1 cellular context compared by ENCODE assay signal in genomic region chr10:92562424-92562823, GRCh38.
TF ChIP-seq lines count a peak whose summit lies in the region.

No MANE protein-coding gene starts in this region.

TF ChIP-seq in K562, 482 proteins besides CTCF, POLR2A, EP300 and RAD21:
- TF ChIP-seq ATF6 (CRISPR knock-in tag; IDR thresholded peaks at IDR 0.05) (no peak), NELFE (IDR thresholded peaks at IDR 0.05; ENCODE audit: insufficient read depth, insufficient read length) (no peak), ARID1B (IDR thresholded peaks at IDR 0.05) (peak; percentile 53), ZNF57 (CRISPR knock-in tag; IDR thresholded peaks at IDR 0.05) (no peak), ZNF384 (IDR thresholded peaks at IDR 0.05; ENCODE audit: low read depth, low read length) (no peak), CGGBP1 (CRISPR knock-in tag; IDR thresholded peaks at IDR 0.05) (no peak), TEAD4 (IDR thresholded peaks at IDR 0.05; ENCODE audit: low read length) (peak; percentile 13; the same call in 1 of the 2 replicates), TEAD4 (CRISPR knock-in tag; IDR thresholded peaks at IDR 0.05; ENCODE audit: borderline replicate concordance) (no peak), EHMT2 (IDR thresholded peaks at IDR 0.05) (no peak), MTA2 (IDR thresholded peaks at IDR 0.05; ENCODE audit: low read depth) (0 out of 2 replicates have a peak, but pooled peaks have one; percentile 13), NCOR1 (IDR thresholded peaks at IDR 0.05) (peak; percentile 14; the same call in 1 of the 2 replicates), JUND (IDR thresholded peaks at IDR 0.05; ENCODE audit: borderline replicate concordance, low read depth, low read length) (no peak), JUND (tag; IDR thresholded peaks at IDR 0.05; ENCODE audit: borderline replicate concordance, low read depth, low read length) (no peak), RB1 (IDR thresholded peaks at IDR 0.05; ENCODE audit: low read depth) (no peak), TCF3 (CRISPR knock-in tag; IDR thresholded peaks at IDR 0.05) (peak; percentile 71), MCM2 (IDR thresholded peaks at IDR 0.05; ENCODE audit: low read depth) (no peak), CHD4 (IDR thresholded peaks at IDR 0.05; ENCODE audit: insufficient read depth, insufficient replicate concordance, low read depth, low read length, poor library complexity, severe bottlenecking) (no peak), TAL1 (IDR thresholded peaks at IDR 0.05) (peak; percentile 59), MEIS2 (IDR thresholded peaks at IDR 0.05; ENCODE audit: partially characterized antibody) (no peak), CBFA2T3 (IDR thresholded peaks at IDR 0.05) (peak; percentile 60; the same call in 1 of the 2 replicates), POU5F1 (IDR thresholded peaks at IDR 0.05; ENCODE audit: borderline replicate concordance, low read depth, low read length, partially characterized antibody) (no peak), TFAM (CRISPR knock-in tag; conservative IDR thresholded peaks at IDR 0.05) (no peak), POLR3G (IDR thresholded peaks at IDR 0.05; ENCODE audit: extremely low read depth, insufficient read length, insufficient replicate concordance) (no peak), MYC (IDR thresholded peaks at IDR 0.05; ENCODE audit: low read depth, low read length) (no peak), MYC (CRISPR knock-in tag; IDR thresholded peaks at IDR 0.05; ENCODE audit: borderline replicate concordance, low read depth) (no peak), RBM17 (IDR thresholded peaks at IDR 0.05; ENCODE audit: borderline replicate concordance, low read depth, low read length) (no peak), YBX1 (IDR thresholded peaks at IDR 0.05) (no peak), ZNF445 (CRISPR knock-in tag; IDR thresholded peaks at IDR 0.05; ENCODE audit: low read depth) (no peak), CBFA2T2 (conservative IDR thresholded peaks at IDR 0.05) (peak; percentile 31; the same call in 1 of the 2 replicates), ERF (CRISPR knock-in tag; IDR thresholded peaks at IDR 0.05) (no peak)
- TF ChIP-seq, protein P1, sequence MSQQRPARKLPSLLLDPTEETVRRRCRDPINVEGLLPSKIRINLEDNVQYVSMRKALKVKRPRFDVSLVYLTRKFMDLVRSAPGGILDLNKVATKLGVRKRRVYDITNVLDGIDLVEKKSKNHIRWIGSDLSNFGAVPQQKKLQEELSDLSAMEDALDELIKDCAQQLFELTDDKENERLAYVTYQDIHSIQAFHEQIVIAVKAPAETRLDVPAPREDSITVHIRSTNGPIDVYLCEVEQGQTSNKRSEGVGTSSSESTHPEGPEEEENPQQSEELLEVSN (IDR thresholded peaks at IDR 0.05; ENCODE audit: borderline replicate concordance in 1 of 2, extremely low read depth in 1 of 2, insufficient read depth in 1 of 2, insufficient read length in 1 of 2, low read depth in 1 of 2, low read length in 1 of 2, poor library complexity in 1 of 2, severe bottlenecking in 1 of 2): no peak
- TF ChIP-seq, protein P2, sequence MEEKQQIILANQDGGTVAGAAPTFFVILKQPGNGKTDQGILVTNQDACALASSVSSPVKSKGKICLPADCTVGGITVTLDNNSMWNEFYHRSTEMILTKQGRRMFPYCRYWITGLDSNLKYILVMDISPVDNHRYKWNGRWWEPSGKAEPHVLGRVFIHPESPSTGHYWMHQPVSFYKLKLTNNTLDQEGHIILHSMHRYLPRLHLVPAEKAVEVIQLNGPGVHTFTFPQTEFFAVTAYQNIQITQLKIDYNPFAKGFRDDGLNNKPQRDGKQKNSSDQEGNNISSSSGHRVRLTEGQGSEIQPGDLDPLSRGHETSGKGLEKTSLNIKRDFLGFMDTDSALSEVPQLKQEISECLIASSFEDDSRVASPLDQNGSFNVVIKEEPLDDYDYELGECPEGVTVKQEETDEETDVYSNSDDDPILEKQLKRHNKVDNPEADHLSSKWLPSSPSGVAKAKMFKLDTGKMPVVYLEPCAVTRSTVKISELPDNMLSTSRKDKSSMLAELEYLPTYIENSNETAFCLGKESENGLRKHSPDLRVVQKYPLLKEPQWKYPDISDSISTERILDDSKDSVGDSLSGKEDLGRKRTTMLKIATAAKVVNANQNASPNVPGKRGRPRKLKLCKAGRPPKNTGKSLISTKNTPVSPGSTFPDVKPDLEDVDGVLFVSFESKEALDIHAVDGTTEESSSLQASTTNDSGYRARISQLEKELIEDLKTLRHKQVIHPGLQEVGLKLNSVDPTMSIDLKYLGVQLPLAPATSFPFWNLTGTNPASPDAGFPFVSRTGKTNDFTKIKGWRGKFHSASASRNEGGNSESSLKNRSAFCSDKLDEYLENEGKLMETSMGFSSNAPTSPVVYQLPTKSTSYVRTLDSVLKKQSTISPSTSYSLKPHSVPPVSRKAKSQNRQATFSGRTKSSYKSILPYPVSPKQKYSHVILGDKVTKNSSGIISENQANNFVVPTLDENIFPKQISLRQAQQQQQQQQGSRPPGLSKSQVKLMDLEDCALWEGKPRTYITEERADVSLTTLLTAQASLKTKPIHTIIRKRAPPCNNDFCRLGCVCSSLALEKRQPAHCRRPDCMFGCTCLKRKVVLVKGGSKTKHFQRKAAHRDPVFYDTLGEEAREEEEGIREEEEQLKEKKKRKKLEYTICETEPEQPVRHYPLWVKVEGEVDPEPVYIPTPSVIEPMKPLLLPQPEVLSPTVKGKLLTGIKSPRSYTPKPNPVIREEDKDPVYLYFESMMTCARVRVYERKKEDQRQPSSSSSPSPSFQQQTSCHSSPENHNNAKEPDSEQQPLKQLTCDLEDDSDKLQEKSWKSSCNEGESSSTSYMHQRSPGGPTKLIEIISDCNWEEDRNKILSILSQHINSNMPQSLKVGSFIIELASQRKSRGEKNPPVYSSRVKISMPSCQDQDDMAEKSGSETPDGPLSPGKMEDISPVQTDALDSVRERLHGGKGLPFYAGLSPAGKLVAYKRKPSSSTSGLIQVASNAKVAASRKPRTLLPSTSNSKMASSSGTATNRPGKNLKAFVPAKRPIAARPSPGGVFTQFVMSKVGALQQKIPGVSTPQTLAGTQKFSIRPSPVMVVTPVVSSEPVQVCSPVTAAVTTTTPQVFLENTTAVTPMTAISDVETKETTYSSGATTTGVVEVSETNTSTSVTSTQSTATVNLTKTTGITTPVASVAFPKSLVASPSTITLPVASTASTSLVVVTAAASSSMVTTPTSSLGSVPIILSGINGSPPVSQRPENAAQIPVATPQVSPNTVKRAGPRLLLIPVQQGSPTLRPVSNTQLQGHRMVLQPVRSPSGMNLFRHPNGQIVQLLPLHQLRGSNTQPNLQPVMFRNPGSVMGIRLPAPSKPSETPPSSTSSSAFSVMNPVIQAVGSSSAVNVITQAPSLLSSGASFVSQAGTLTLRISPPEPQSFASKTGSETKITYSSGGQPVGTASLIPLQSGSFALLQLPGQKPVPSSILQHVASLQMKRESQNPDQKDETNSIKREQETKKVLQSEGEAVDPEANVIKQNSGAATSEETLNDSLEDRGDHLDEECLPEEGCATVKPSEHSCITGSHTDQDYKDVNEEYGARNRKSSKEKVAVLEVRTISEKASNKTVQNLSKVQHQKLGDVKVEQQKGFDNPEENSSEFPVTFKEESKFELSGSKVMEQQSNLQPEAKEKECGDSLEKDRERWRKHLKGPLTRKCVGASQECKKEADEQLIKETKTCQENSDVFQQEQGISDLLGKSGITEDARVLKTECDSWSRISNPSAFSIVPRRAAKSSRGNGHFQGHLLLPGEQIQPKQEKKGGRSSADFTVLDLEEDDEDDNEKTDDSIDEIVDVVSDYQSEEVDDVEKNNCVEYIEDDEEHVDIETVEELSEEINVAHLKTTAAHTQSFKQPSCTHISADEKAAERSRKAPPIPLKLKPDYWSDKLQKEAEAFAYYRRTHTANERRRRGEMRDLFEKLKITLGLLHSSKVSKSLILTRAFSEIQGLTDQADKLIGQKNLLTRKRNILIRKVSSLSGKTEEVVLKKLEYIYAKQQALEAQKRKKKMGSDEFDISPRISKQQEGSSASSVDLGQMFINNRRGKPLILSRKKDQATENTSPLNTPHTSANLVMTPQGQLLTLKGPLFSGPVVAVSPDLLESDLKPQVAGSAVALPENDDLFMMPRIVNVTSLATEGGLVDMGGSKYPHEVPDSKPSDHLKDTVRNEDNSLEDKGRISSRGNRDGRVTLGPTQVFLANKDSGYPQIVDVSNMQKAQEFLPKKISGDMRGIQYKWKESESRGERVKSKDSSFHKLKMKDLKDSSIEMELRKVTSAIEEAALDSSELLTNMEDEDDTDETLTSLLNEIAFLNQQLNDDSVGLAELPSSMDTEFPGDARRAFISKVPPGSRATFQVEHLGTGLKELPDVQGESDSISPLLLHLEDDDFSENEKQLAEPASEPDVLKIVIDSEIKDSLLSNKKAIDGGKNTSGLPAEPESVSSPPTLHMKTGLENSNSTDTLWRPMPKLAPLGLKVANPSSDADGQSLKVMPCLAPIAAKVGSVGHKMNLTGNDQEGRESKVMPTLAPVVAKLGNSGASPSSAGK (IDR thresholded peaks at IDR 0.05): no peak
- TF ChIP-seq, protein P3, sequence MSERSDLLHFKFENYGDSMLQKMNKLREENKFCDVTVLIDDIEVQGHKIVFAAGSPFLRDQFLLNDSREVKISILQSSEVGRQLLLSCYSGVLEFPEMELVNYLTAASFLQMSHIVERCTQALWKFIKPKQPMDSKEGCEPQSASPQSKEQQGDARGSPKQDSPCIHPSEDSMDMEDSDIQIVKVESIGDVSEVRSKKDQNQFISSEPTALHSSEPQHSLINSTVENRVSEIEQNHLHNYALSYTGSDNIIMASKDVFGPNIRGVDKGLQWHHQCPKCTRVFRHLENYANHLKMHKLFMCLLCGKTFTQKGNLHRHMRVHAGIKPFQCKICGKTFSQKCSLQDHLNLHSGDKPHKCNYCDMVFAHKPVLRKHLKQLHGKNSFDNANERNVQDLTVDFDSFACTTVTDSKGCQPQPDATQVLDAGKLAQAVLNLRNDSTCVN (CRISPR knock-in tag; IDR thresholded peaks at IDR 0.05): no peak
- TF ChIP-seq, protein P4, sequence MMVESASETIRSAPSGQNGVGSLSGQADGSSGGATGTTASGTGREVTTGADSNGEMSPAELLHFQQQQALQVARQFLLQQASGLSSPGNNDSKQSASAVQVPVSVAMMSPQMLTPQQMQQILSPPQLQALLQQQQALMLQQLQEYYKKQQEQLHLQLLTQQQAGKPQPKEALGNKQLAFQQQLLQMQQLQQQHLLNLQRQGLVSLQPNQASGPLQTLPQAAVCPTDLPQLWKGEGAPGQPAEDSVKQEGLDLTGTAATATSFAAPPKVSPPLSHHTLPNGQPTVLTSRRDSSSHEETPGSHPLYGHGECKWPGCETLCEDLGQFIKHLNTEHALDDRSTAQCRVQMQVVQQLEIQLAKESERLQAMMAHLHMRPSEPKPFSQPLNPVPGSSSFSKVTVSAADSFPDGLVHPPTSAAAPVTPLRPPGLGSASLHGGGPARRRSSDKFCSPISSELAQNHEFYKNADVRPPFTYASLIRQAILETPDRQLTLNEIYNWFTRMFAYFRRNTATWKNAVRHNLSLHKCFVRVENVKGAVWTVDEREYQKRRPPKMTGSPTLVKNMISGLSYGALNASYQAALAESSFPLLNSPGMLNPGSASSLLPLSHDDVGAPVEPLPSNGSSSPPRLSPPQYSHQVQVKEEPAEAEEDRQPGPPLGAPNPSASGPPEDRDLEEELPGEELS (CRISPR knock-in tag; IDR thresholded peaks at IDR 0.05; ENCODE audit: borderline replicate concordance): no peak
- TF ChIP-seq, protein P5, sequence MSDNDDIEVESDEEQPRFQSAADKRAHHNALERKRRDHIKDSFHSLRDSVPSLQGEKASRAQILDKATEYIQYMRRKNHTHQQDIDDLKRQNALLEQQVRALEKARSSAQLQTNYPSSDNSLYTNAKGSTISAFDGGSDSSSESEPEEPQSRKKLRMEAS (CRISPR knock-in tag; IDR thresholded peaks at IDR 0.05): no peak
- TF ChIP-seq, protein P6, sequence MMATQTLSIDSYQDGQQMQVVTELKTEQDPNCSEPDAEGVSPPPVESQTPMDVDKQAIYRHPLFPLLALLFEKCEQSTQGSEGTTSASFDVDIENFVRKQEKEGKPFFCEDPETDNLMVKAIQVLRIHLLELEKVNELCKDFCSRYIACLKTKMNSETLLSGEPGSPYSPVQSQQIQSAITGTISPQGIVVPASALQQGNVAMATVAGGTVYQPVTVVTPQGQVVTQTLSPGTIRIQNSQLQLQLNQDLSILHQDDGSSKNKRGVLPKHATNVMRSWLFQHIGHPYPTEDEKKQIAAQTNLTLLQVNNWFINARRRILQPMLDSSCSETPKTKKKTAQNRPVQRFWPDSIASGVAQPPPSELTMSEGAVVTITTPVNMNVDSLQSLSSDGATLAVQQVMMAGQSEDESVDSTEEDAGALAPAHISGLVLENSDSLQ (IDR thresholded peaks at IDR 0.05): peak; percentile 62
- TF ChIP-seq, protein P7, sequence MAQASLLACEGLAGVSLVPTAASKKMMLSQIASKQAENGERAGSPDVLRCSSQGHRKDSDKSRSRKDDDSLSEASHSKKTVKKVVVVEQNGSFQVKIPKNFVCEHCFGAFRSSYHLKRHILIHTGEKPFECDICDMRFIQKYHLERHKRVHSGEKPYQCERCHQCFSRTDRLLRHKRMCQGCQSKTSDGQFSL (CRISPR knock-in tag; IDR thresholded peaks at IDR 0.05): no peak
- TF ChIP-seq, protein P7 (tag; IDR thresholded peaks at IDR 0.05): no peak
